1 cellular context compared by ENCODE assay signal in genomic region chr9:95771556-95772280, GRCh38.
TF ChIP-seq lines count a peak whose summit lies in the region.

No MANE protein-coding gene starts in this region.

TF ChIP-seq in SK-N-SH, 30 proteins besides CTCF, POLR2A, EP300 and RAD21 (continued from another document):
- TF ChIP-seq USF2 (IDR thresholded peaks at IDR 0.05; ENCODE audit: borderline replicate concordance, low read depth, low read length) (no peak), IRF3 (IDR thresholded peaks at IDR 0.05; ENCODE audit: low read depth, low read length) (no peak), GABPA (IDR thresholded peaks at IDR 0.05; ENCODE audit: low read depth) (no peak), NFIC (IDR thresholded peaks at IDR 0.05; ENCODE audit: borderline replicate concordance) (no peak), TEAD4 (IDR thresholded peaks at IDR 0.05; ENCODE audit: borderline replicate concordance, insufficient read depth) (no peak), RFX5 (IDR thresholded peaks at IDR 0.05; ENCODE audit: low read length) (no peak), ZBTB33 (IDR thresholded peaks at IDR 0.05; ENCODE audit: borderline replicate concordance, low read depth) (no peak), FOXJ3 (CRISPR knock-in tag; IDR thresholded peaks at IDR 0.05) (no peak)
